ENCODE assay signal across 1 cellular context in genomic region chr4:56387023-56388001, GRCh38.
TF ChIP-seq lines count a peak whose summit lies in the region.

A gene with protein sequence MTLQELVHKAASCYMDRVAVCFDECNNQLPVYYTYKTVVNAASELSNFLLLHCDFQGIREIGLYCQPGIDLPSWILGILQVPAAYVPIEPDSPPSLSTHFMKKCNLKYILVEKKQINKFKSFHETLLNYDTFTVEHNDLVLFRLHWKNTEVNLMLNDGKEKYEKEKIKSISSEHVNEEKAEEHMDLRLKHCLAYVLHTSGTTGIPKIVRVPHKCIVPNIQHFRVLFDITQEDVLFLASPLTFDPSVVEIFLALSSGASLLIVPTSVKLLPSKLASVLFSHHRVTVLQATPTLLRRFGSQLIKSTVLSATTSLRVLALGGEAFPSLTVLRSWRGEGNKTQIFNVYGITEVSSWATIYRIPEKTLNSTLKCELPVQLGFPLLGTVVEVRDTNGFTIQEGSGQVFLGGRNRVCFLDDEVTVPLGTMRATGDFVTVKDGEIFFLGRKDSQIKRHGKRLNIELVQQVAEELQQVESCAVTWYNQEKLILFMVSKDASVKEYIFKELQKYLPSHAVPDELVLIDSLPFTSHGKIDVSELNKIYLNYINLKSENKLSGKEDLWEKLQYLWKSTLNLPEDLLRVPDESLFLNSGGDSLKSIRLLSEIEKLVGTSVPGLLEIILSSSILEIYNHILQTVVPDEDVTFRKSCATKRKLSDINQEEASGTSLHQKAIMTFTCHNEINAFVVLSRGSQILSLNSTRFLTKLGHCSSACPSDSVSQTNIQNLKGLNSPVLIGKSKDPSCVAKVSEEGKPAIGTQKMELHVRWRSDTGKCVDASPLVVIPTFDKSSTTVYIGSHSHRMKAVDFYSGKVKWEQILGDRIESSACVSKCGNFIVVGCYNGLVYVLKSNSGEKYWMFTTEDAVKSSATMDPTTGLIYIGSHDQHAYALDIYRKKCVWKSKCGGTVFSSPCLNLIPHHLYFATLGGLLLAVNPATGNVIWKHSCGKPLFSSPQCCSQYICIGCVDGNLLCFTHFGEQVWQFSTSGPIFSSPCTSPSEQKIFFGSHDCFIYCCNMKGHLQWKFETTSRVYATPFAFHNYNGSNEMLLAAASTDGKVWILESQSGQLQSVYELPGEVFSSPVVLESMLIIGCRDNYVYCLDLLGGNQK (minus strand): TSS chr4:56387491. CDS start chr4:56384299, 3,192 bp downstream.

TF ChIP-seq in K562, 482 proteins besides CTCF, POLR2A, EP300 and RAD21 (continued from another document and continues in another):
- no peak for TF ChIP-seq SP2 (IDR thresholded peaks at IDR 0.05; ENCODE audit: extremely low read depth, low read depth, low read length, poor library complexity, severe bottlenecking)
- peak in 1 of 2 experiments; percentile 86; a peak in 2 of 4 replicates for TF ChIP-seq HDAC1 (IDR thresholded peaks at IDR 0.05)
- TF ChIP-seq, protein P1, sequence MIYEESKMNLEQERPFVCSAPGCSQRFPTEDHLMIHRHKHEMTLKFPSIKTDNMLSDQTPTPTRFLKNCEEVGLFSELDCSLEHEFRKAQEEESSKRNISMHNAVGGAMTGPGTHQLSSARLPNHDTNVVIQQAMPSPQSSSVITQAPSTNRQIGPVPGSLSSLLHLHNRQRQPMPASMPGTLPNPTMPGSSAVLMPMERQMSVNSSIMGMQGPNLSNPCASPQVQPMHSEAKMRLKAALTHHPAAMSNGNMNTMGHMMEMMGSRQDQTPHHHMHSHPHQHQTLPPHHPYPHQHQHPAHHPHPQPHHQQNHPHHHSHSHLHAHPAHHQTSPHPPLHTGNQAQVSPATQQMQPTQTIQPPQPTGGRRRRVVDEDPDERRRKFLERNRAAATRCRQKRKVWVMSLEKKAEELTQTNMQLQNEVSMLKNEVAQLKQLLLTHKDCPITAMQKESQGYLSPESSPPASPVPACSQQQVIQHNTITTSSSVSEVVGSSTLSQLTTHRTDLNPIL (CRISPR knock-in tag; IDR thresholded peaks at IDR 0.05) = no peak
- no peak for TF ChIP-seq ZEB2 (IDR thresholded peaks at IDR 0.05)
- peak; percentile 73 for TF ChIP-seq CHD2 (IDR thresholded peaks at IDR 0.05; ENCODE audit: low read depth, low read length)
- peak; percentile 88 for TF ChIP-seq HCFC1 (IDR thresholded peaks at IDR 0.05; ENCODE audit: low read depth, low read length)
- TF ChIP-seq HNRNPLL (IDR thresholded peaks at IDR 0.05; ENCODE audit: low read depth, low read length, poor library complexity, severe bottlenecking) = peak; percentile 56
- TF ChIP-seq, protein P2, sequence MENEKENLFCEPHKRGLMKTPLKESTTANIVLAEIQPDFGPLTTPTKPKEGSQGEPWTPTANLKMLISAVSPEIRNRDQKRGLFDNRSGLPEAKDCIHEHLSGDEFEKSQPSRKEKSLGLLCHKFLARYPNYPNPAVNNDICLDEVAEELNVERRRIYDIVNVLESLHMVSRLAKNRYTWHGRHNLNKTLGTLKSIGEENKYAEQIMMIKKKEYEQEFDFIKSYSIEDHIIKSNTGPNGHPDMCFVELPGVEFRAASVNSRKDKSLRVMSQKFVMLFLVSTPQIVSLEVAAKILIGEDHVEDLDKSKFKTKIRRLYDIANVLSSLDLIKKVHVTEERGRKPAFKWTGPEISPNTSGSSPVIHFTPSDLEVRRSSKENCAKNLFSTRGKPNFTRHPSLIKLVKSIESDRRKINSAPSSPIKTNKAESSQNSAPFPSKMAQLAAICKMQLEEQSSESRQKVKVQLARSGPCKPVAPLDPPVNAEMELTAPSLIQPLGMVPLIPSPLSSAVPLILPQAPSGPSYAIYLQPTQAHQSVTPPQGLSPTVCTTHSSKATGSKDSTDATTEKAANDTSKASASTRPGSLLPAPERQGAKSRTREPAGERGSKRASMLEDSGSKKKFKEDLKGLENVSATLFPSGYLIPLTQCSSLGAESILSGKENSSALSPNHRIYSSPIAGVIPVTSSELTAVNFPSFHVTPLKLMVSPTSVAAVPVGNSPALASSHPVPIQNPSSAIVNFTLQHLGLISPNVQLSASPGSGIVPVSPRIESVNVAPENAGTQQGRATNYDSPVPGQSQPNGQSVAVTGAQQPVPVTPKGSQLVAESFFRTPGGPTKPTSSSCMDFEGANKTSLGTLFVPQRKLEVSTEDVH (IDR thresholded peaks at IDR 0.05; ENCODE audit: low read depth, partially characterized antibody) = peak; percentile 85
- no peak for TF ChIP-seq MBD1 (CRISPR knock-in tag; IDR thresholded peaks at IDR 0.05)
- no peak for TF ChIP-seq SNRNP70 (optimal IDR thresholded peaks at IDR 0.05; ENCODE audit: low read depth, low read length)
- no peak for TF ChIP-seq ZNF232 (CRISPR knock-in tag; IDR thresholded peaks at IDR 0.05)
- no peak for TF ChIP-seq BRD4 (IDR thresholded peaks at IDR 0.05)
- 0 out of 2 replicates have a peak, but pooled peaks have one; percentile 23 for TF ChIP-seq MYBL2 (IDR thresholded peaks at IDR 0.05; ENCODE audit: low read depth)
- no peak for TF ChIP-seq MYBL2 (CRISPR knock-in tag; IDR thresholded peaks at IDR 0.05; ENCODE audit: borderline replicate concordance)
- TF ChIP-seq MEIS2 (IDR thresholded peaks at IDR 0.05; ENCODE audit: partially characterized antibody) = peak; percentile 85
- TF ChIP-seq, protein P3, sequence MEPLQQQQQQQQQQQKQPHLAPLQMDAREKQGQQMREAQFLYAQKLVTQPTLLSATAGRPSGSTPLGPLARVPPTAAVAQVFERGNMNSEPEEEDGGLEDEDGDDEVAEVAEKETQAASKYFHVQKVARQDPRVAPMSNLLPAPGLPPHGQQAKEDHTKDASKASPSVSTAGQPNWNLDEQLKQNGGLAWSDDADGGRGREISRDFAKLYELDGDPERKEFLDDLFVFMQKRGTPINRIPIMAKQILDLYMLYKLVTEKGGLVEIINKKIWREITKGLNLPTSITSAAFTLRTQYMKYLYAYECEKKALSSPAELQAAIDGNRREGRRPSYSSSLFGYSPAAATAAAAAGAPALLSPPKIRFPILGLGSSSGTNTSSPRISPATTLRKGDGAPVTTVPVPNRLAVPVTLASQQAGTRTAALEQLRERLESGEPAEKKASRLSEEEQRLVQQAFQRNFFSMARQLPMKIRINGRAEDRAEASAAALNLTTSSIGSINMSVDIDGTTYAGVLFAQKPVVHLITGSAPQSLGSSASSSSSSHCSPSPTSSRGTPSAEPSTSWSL (CRISPR knock-in tag; IDR thresholded peaks at IDR 0.05; ENCODE audit: borderline replicate concordance) = 0 out of 2 replicates have a peak, but pooled peaks have one; percentile 54
- peak; percentile 88 for TF ChIP-seq TBP (optimal IDR thresholded peaks at IDR 0.05; ENCODE audit: low read depth, low read length)
- TF ChIP-seq RB1 (IDR thresholded peaks at IDR 0.05; ENCODE audit: low read depth) = 0 out of 2 replicates have a peak, but pooled peaks have one; percentile 44
- no peak for TF ChIP-seq GATAD2A (IDR thresholded peaks at IDR 0.05)
- TF ChIP-seq, protein P4, sequence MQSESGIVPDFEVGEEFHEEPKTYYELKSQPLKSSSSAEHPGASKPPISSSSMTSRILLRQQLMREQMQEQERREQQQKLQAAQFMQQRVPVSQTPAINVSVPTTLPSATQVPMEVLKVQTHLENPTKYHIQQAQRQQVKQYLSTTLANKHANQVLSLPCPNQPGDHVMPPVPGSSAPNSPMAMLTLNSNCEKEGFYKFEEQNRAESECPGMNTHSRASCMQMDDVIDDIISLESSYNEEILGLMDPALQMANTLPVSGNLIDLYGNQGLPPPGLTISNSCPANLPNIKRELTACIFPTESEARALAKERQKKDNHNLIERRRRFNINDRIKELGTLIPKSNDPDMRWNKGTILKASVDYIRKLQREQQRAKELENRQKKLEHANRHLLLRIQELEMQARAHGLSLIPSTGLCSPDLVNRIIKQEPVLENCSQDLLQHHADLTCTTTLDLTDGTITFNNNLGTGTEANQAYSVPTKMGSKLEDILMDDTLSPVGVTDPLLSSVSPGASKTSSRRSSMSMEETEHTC (IDR thresholded peaks at IDR 0.05) = no peak
- TF ChIP-seq NR4A1 (CRISPR knock-in tag; IDR thresholded peaks at IDR 0.05) = no peak
- TF ChIP-seq NR4A1 (tag; IDR thresholded peaks at IDR 0.05) = no peak
- TF ChIP-seq, protein P5, sequence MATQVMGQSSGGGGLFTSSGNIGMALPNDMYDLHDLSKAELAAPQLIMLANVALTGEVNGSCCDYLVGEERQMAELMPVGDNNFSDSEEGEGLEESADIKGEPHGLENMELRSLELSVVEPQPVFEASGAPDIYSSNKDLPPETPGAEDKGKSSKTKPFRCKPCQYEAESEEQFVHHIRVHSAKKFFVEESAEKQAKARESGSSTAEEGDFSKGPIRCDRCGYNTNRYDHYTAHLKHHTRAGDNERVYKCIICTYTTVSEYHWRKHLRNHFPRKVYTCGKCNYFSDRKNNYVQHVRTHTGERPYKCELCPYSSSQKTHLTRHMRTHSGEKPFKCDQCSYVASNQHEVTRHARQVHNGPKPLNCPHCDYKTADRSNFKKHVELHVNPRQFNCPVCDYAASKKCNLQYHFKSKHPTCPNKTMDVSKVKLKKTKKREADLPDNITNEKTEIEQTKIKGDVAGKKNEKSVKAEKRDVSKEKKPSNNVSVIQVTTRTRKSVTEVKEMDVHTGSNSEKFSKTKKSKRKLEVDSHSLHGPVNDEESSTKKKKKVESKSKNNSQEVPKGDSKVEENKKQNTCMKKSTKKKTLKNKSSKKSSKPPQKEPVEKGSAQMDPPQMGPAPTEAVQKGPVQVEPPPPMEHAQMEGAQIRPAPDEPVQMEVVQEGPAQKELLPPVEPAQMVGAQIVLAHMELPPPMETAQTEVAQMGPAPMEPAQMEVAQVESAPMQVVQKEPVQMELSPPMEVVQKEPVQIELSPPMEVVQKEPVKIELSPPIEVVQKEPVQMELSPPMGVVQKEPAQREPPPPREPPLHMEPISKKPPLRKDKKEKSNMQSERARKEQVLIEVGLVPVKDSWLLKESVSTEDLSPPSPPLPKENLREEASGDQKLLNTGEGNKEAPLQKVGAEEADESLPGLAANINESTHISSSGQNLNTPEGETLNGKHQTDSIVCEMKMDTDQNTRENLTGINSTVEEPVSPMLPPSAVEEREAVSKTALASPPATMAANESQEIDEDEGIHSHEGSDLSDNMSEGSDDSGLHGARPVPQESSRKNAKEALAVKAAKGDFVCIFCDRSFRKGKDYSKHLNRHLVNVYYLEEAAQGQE (CRISPR knock-in tag; IDR thresholded peaks at IDR 0.05; ENCODE audit: low read depth) = peak; percentile 47; the same call in 1 of the 2 replicates
- TF ChIP-seq BRD9 (IDR thresholded peaks at IDR 0.05; ENCODE audit: low read depth, partially characterized antibody) = no peak
- no peak for TF ChIP-seq ELF1 (tag; IDR thresholded peaks at IDR 0.05)
- TF ChIP-seq IRF9 (tag; IDR thresholded peaks at IDR 0.05) = no peak; the same call in 1 of the 2 replicates
- TF ChIP-seq CREB1 (IDR thresholded peaks at IDR 0.05) = peak; percentile 100
- TF ChIP-seq CREB1 (CRISPR knock-in tag; IDR thresholded peaks at IDR 0.05) = peak; percentile 100
- peak; percentile 93 for TF ChIP-seq RBBP5 (IDR thresholded peaks at IDR 0.05; ENCODE audit: borderline replicate concordance, insufficient read depth, low read length, poor library complexity, severe bottlenecking)
- TF ChIP-seq ZNF398 (CRISPR knock-in tag; IDR thresholded peaks at IDR 0.05) = no peak
- TF ChIP-seq THRAP3 (IDR thresholded peaks at IDR 0.05; ENCODE audit: borderline replicate concordance) = 0 out of 2 replicates have a peak, but pooled peaks have one; percentile 41
- no peak for TF ChIP-seq XRCC3 (IDR thresholded peaks at IDR 0.05)
- TF ChIP-seq GABPB1 (CRISPR knock-in tag; IDR thresholded peaks at IDR 0.05) = peak; percentile 72
- TF ChIP-seq CREB3L1 (IDR thresholded peaks at IDR 0.05; ENCODE audit: borderline replicate concordance, low read depth) = peak; percentile 93
- no peak for TF ChIP-seq ZNF668 (CRISPR knock-in tag; IDR thresholded peaks at IDR 0.05)
- TF ChIP-seq ZNF444 (CRISPR knock-in tag; IDR thresholded peaks at IDR 0.05) = no peak
- TF ChIP-seq ZNF384 (IDR thresholded peaks at IDR 0.05; ENCODE audit: low read depth, low read length) = peak; percentile 14; the same call in 1 of the 2 replicates
- TF ChIP-seq KLF6 (CRISPR knock-in tag; IDR thresholded peaks at IDR 0.05; ENCODE audit: borderline replicate concordance) = 0 out of 2 replicates have a peak, but pooled peaks have one; percentile 22
- peak; percentile 43 for TF ChIP-seq POU5F1 (IDR thresholded peaks at IDR 0.05; ENCODE audit: borderline replicate concordance, low read depth, low read length, partially characterized antibody)
- no peak for TF ChIP-seq ZNF143 (CRISPR knock-in tag; IDR thresholded peaks at IDR 0.05)
